ENCODE assay signal across 15 cellular contexts in the genomic region with DNA sequence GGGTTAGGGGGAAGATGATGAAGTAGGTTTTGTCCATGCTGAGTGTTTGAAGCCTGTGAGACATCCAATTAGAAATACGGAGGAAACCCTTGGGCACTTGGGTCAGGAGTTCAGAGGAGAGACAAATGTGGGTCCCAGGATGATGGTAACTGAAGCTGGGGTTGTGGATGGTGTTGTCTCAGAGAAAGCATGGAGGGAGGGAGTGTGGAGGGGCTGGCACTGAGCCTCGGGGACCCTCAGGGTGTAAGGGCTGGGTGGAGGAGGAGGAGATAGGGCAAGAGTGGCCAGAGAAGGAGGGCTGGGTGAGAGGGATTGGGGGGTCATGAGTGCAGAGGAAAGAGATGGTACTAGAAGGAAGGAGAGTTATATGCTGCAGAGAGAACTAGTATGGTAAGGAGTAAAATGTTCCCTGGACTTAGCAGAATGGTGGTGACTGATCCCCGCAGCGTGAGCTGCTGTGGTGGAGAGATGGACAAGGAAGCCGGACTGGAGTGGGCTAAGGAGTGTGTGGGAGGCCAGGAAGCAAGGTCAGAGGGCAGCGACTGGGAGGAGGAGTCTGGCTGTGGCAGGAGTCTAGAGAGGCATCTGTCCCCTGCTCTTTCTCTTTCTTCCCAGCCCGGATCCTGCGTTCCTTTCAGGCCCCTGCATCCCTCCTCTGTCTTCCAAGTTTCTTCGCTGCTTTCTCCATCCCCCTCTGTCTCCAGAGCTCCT. TPM values are rescaled to one million over a fixed set of nuclear protein-coding genes. Genes with fewer than 3 reads are reported as not detected.
DNase-seq lines count a peak whose midpoint lies in the region; ATAC-seq and TF ChIP-seq lines count a peak whose summit lies in the region.
"Had no signal": no experiment of that assay in that cellular context is flagged by ENCODE, and none has a peak within 500 bp of the region (broad histone marks: within the 10 kb centered on the region; RNA-seq: fewer than 3 reads in every experiment).

No MANE protein-coding gene starts in this region.

- H3K14ac ChIP-seq in neuronal stem cell (ENCODE audit: low read length) = no peak overlapping the region

- H2BK12ac ChIP-seq in neuronal stem cell (ENCODE audit: low read length) = peak overlapping the region; percentile 18

- no TSS peak for BruUV-seq in mammary epithelial cell (replicated peaks; lab: Mats Ljungman, UMichigan)

- H4K91ac ChIP-seq in neuronal stem cell (ENCODE audit: low read depth, low read length, poor library complexity) = no peak overlapping the region

- H2AK5ac ChIP-seq in neuronal stem cell (ENCODE audit: low read depth, low read length) = peak overlapping the region; percentile 67

- peak overlapping the region; percentile 15 for H2BK5ac ChIP-seq in neuronal stem cell (ENCODE audit: low read length)

- no peak for DNase-seq in breast epithelium (ENCODE audit: low spot score in 2 of 2)
- no peak for DNase-seq in mammary epithelial cell
- peak; percentile 75 for DNase-seq in fibroblast of villous mesenchyme (ENCODE audit: low read depth)
- no peak for DNase-seq in neuronal stem cell (ENCODE audit: low spot score)
- no peak for DNase-seq in upper lobe of right lung
- DNase-seq in NCI-H748 treated with DMSO at 0.1 percent for 48 hours (lab: John Stamatoyannopoulos, UW) = no peak
- DNase-seq in NCI-H146 (lab: John Stamatoyannopoulos, UW) = no peak
- DNase-seq in caudate nucleus (lab: John Stamatoyannopoulos, UW) = no peak
- DNase-seq: NCI-H2171 treated with DMSO at 0.1 percent for 48 hours; stimulated activated CD4-positive, alpha-beta T cell treated with anti-CD3 and anti-CD28 coated beads, Interleukin-4, amount 100 ng/mL, for 4 hours had no signal

- H3K27ac ChIP-seq in breast epithelium = peak overlapping the region; percentile 61 to 93
- no peak overlapping the region for H3K27ac ChIP-seq in mammary epithelial cell (ENCODE audit: insufficient read depth, low read depth, low read length)
- peak overlapping the region; percentile 19 for H3K27ac ChIP-seq in neuronal stem cell (replicated peaks; ENCODE audit: low read length)
- H3K27ac ChIP-seq in upper lobe of right lung = peak overlapping the region; percentile 30
- H3K27ac ChIP-seq in caudate nucleus (ENCODE audit: low read depth, low read length) = no peak overlapping the region
- H3K27ac ChIP-seq: neutrophil had no signal

- H3K36me3 ChIP-seq in breast epithelium (no peaks in the 10 kb centered on the region), mammary epithelial cell (ENCODE audit: insufficient read depth, low read length) (no peaks in the 10 kb centered on the region), neuronal stem cell (replicated peaks in 1 of 2; ENCODE audit: control insufficient read depth in 2 of 2, insufficient read depth in 2 of 2, low read length in 2 of 2) (no peaks in the 10 kb centered on the region), upper lobe of right lung (no peaks in the 10 kb centered on the region)
- H3K36me3 ChIP-seq: adrenal gland, neutrophil had no signal

- H3K23ac ChIP-seq in neuronal stem cell (ENCODE audit: low read depth, low read length, poor library complexity) = no peak overlapping the region

- peaks cover 0 to 14% of the 10 kb centered on the region in 2 donors for H3K27me3 ChIP-seq in breast epithelium
- H3K27me3 ChIP-seq in mammary epithelial cell (ENCODE audit: insufficient read depth, low read length) = no peaks in the 10 kb centered on the region
- H3K27me3 ChIP-seq in neuronal stem cell (ENCODE audit: control insufficient read depth in 3 of 3, insufficient read depth in 3 of 3, low read depth in 1 of 3, low read length in 3 of 3) = peaks cover 5 to 34% (median 21%) of the 10 kb centered on the region in 3 experiments
- peaks cover 13% of the 10 kb centered on the region for H3K27me3 ChIP-seq in upper lobe of right lung

- CTCF ChIA-PET in mammary epithelial cell (lab: Charles Lee; ENCODE audit: low non-redundant PET) = no interaction called here

- H4K8ac ChIP-seq in neuronal stem cell (ENCODE audit: low read depth, low read length) = no peak overlapping the region

- H3K4me2 ChIP-seq in mammary epithelial cell (ENCODE audit: insufficient read depth, low read depth, low read length) (no peak overlapping the region), neuronal stem cell (ENCODE audit: insufficient read depth, low read length, poor library complexity, severe bottlenecking) (no peak overlapping the region)

- H3K9ac ChIP-seq in mammary epithelial cell (ENCODE audit: insufficient read depth, low read length) (no peak overlapping the region), neuronal stem cell (ENCODE audit: low read depth, low read length, poor library complexity) (no peak overlapping the region)

- peak overlapping the region; percentile 53 for H2BK15ac ChIP-seq in neuronal stem cell (ENCODE audit: low read length)

- in situ Hi-C loops in mammary epithelial cell (cut with MboI; ENCODE audit: low sequenced_read_pairs in 2 of 2) = loop anchor here (5.0 to 25.0 kb wide), 3 partner anchors 67 to 282 kb away; a partner anchor contains a TSS

- intact Hi-C loops in breast epithelium (cut with DNase I; ENCODE audit: low total_unique reads) (loop anchor here (5.0 kb wide), 1 partner anchor 77 kb away; no protein-coding TSS in a partner anchor), mammary epithelial cell (cut with micrococcal nuclease) (loop anchor here (10.0 kb wide), 1 partner anchor 330 kb away; a partner anchor contains a TSS), upper lobe of right lung (cut with DNase I) (no loop called here)

- no peak for TF ChIP-seq POLR2A in breast epithelium (IDR thresholded peaks at IDR 0.05)

- H2BK120ac ChIP-seq in neuronal stem cell (ENCODE audit: low read depth, low read length) = no peak overlapping the region

- dilution Hi-C loops in mammary epithelial cell (cut with HindIII; ENCODE audit: low sequenced_read_pairs) = no loop called here

- H3K4me1 ChIP-seq in breast epithelium (no peaks in the 10 kb centered on the region), mammary epithelial cell (ENCODE audit: insufficient read depth, low read length) (peaks cover 12% of the 10 kb centered on the region), neuronal stem cell (ENCODE audit: control insufficient read depth in 2 of 2, insufficient read depth in 1 of 2, low read depth in 1 of 2, low read length in 2 of 2) (peaks cover 22 to 31% of the 10 kb centered on the region in 2 donors), upper lobe of right lung (peaks cover 9% of the 10 kb centered on the region)

- H3K9me3 ChIP-seq in breast epithelium = no peaks in the 10 kb centered on the region
- no peaks in the 10 kb centered on the region for H3K9me3 ChIP-seq in mammary epithelial cell (replicated peaks; ENCODE audit: insufficient read depth, low read length)
- H3K9me3 ChIP-seq in neuronal stem cell (replicated peaks in 1 of 2; ENCODE audit: control insufficient read depth in 2 of 2, insufficient read depth in 1 of 2, low read depth in 1 of 2, low read length in 2 of 2) = no peaks in the 10 kb centered on the region
- H3K9me3 ChIP-seq in upper lobe of right lung = no peaks in the 10 kb centered on the region
- H3K9me3 ChIP-seq: adrenal gland, neutrophil had no signal

- H3K4ac ChIP-seq in neuronal stem cell (ENCODE audit: low read length) = no peak overlapping the region

- WGBS in mammary epithelial cell (ENCODE audit: low coverage, missing lambda C conversion rate) = 87% methylated on average over 7 of the region's 9 CpGs
- no CpG with 5 or more reads among the region's 9 CpGs for WGBS in neuronal stem cell (ENCODE audit: extremely low coverage in 2 of 2, insufficient read length in 2 of 2, insufficient replicate concordance in 1 of 2), 2 donors

- H3K4me3 ChIP-seq in breast epithelium (no peak overlapping the region), mammary epithelial cell (replicated peaks in 1 of 3; ENCODE audit: insufficient read depth in 1 of 3, low read depth in 2 of 3, low read length in 3 of 3) (no peak overlapping the region), fibroblast of villous mesenchyme (ENCODE audit: low read depth, low read length) (peak overlapping the region; percentile 14), neuronal stem cell (ENCODE audit: low read length in 2 of 2) (no peak overlapping the region), upper lobe of right lung (no peak overlapping the region)
- H3K4me3 ChIP-seq: adrenal gland, GM12878 had no signal

- no peaks in the 10 kb centered on the region for H3K79me1 ChIP-seq in neuronal stem cell (ENCODE audit: low read depth, low read length)

- peak; percentile 17 for ATAC-seq in upper lobe of right lung
- ATAC-seq: GM12878 had no signal

- H3K18ac ChIP-seq in neuronal stem cell (ENCODE audit: low read length) = peak overlapping the region; percentile 27

- H2AFZ ChIP-seq in mammary epithelial cell (ENCODE audit: low read depth, low read length) = no peak overlapping the region
- H2AFZ ChIP-seq in neuronal stem cell (ENCODE audit: low read length) = peak overlapping the region; percentile 87

- no peaks in the 10 kb centered on the region for H4K20me1 ChIP-seq in mammary epithelial cell (ENCODE audit: insufficient read depth, low read length)

- no peaks in the 10 kb centered on the region for H3K79me2 ChIP-seq in mammary epithelial cell (ENCODE audit: insufficient read depth, low read length)

- TF ChIP-seq CTCF in breast epithelium (IDR thresholded peaks at IDR 0.05) (no peak), mammary epithelial cell (conservative IDR thresholded peaks at IDR 0.05 in 1 of 2, IDR thresholded peaks at IDR 0.05 in 1 of 2; ENCODE audit: extremely low read depth in 1 of 2, insufficient read depth in 1 of 2, low read depth in 1 of 2, low read length in 2 of 2) (no peak), fibroblast of villous mesenchyme (IDR thresholded peaks at IDR 0.05; ENCODE audit: insufficient read depth, low read depth, low read length) (no peak), upper lobe of right lung (IDR thresholded peaks at IDR 0.05) (no peak)

RNA-seq across cellular contexts. Expression of a gene that starts 3.8 kb away (rescaled TPM):
- total RNA-seq in breast epithelium (10 to 100 TPM; 23.4 to 67.2 (median 44.5) TPM), mammary epithelial cell (10 to 100 TPM in 1 of 2 donors, 1 to 10 TPM in 1; 9.2 to 14.2 TPM), fibroblast of villous mesenchyme (2,749 and 5,894 TPM in 2 replicates), upper lobe of right lung (154 TPM)
- polyA plus RNA-seq in mammary epithelial cell = 1.8 TPM
- polyA minus RNA-seq in mammary epithelial cell = 11.4 TPM
- polyA plus RNA-seq in neuronal stem cell (2013, experiment 1 of 2) = 17.9 TPM
- 18.4 TPM for polyA plus RNA-seq in neuronal stem cell (2013, experiment 2 of 2)

RNA-seq across cellular contexts. Expression of a gene that starts 39.5 kb away (rescaled TPM):
- total RNA-seq in breast epithelium (1 to 10 TPM in 1 of 3 donors, under 1 TPM in 2; 0.33 to 2.6 (median 0.73) TPM), mammary epithelial cell (not detected), fibroblast of villous mesenchyme (0.32 TPM in 1 of 2 replicates, not detected in the other), upper lobe of right lung (27.8 TPM)
- polyA plus RNA-seq in mammary epithelial cell = not detected
- polyA minus RNA-seq in mammary epithelial cell = not detected
- 0.57 TPM for polyA plus RNA-seq in neuronal stem cell (2013, experiment 1 of 2)
- 0.35 TPM for polyA plus RNA-seq in neuronal stem cell (2013, experiment 2 of 2)
- total RNA-seq: M059J, RPMI7951 had no signal

RNA-seq across cellular contexts. Expression of a gene that starts 54.8 kb away (rescaled TPM):
- total RNA-seq in breast epithelium = 10 to 100 TPM; 21.8 to 24.9 (median 22.7) TPM
- 10 to 100 TPM; 19.5 to 46.7 TPM for total RNA-seq in mammary epithelial cell
- polyA plus RNA-seq in mammary epithelial cell = 13.7 TPM
- polyA minus RNA-seq in mammary epithelial cell = 19.9 TPM
- 38.7 and 47.1 TPM in 2 replicates for total RNA-seq in fibroblast of villous mesenchyme
- 19.8 TPM for polyA plus RNA-seq in neuronal stem cell (2013, experiment 1 of 2)
- 19.4 TPM for polyA plus RNA-seq in neuronal stem cell (2013, experiment 2 of 2)
- total RNA-seq in upper lobe of right lung = 103 TPM

Comparison
In these comparisons a context has a peak if more than half of its experiments do, and no peak if none do; other contexts are left out.
1. H3K27ac ChIP-seq: peak in breast epithelium (2 of 2), neuronal stem cell (single experiment) and upper lobe of right lung (single experiment); none in mammary epithelial cell (single experiment) and caudate nucleus (single experiment).
2. RNA of a gene that starts 3.8 kb away (total RNA-seq): 2,749 to 5,894 TPM in fibroblast of villous mesenchyme; 154 TPM in upper lobe of right lung (single experiment), 23.4 to 67.2 TPM in breast epithelium and 9.2 to 14.2 TPM in mammary epithelial cell; every median in the first group is over 10 times any median in the second.